In the genomic region with DNA sequence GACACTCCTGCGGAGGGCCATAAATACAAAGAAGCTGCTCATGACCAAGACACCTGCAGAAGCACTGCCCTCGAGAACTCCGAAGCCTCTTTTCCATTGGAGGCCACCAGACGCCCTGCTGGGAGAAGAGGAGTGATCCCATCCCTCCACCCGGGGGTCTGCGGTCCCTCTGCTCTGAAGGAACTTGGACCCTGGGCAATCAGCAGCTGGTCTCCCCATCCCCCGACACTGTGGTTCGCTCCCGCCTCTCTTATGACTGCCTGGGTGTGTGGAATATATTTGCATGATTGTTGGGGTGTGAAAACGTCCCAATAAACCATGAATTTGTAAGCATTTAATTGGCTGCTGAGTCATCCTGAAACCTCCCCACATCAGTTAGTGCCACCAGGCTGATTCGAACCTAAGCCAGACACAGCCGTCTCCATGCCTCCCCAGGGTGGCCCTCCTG, we compare ENCODE assay signal across 13 cellular contexts. TPM values are rescaled to one million over a fixed set of nuclear protein-coding genes. Genes with fewer than 3 reads are reported as not detected.
DNase-seq lines count a peak whose midpoint lies in the region; ATAC-seq, FAIRE-seq and TF ChIP-seq lines count a peak whose summit lies in the region.
"Had no signal": no experiment of that assay in that cellular context is flagged by ENCODE, and none has a peak within 500 bp of the region (broad histone marks: within the 10 kb centered on the region; RNA-seq: fewer than 3 reads in every experiment).

No MANE protein-coding gene starts in this region.

- no peak for TF ChIP-seq POLR2A in transverse colon (IDR thresholded peaks at IDR 0.05)

- in situ Hi-C loops in transverse colon (cut with MboI; ENCODE audit: low pct_ligation_motif_present in 1 of 4, low pct_unique_long_range_greater_than_20kb in 1 of 4, low sequenced_read_pairs in 3 of 4): no loop called here

- FAIRE-seq in urothelium cell line (lab: Jason Lieb, UNC): no peak

- H3K36me3 ChIP-seq in right atrium auricular region: no peaks in the 10 kb centered on the region
- H3K36me3 ChIP-seq in RWPE2 (ENCODE audit: low read depth): no peaks in the 10 kb centered on the region
- no peaks in the 10 kb centered on the region for H3K36me3 ChIP-seq in transverse colon

- H3K27me3 ChIP-seq in right atrium auricular region (no peaks in the 10 kb centered on the region), RWPE2 (ENCODE audit: insufficient read depth, poor library complexity, severe bottlenecking) (no peaks in the 10 kb centered on the region), transverse colon (peaks cover 3% of the 10 kb centered on the region)

- H3K9me3 ChIP-seq in right atrium auricular region (no peaks in the 10 kb centered on the region), RWPE2 (ENCODE audit: severe bottlenecking) (no peaks in the 10 kb centered on the region), transverse colon (no peaks in the 10 kb centered on the region)

- H3K27ac ChIP-seq in right atrium auricular region: no peak overlapping the region
- no peak overlapping the region for H3K27ac ChIP-seq in RWPE2 (ENCODE audit: poor library complexity, severe bottlenecking)
- H3K27ac ChIP-seq in transverse colon: no peak overlapping the region

- no peak for TF ChIP-seq EP300 in transverse colon (IDR thresholded peaks at IDR 0.05; ENCODE audit: low read depth)

- DNase-seq in Right ventricle myocardium inferior (ENCODE audit: missing footprints) (peak; percentile 26), right atrium auricular region (ENCODE audit: low spot score) (no peak), RWPE2 (ENCODE audit: low spot score) (peak; percentile 28), left cardiac atrium (peak; percentile 9), transverse colon (peak; percentile 5), urothelium cell line (ENCODE audit: low spot score) (no peak), DMS153 (lab: John Stamatoyannopoulos, UW) (no peak), NCI-H2107 treated with DMSO at 0.1 percent for 48 hours (lab: John Stamatoyannopoulos, UW; ENCODE audit: unreplicated experiment) (no peak)
- DNase-seq: activated CD4-positive, alpha-beta T cell treated with anti-CD3 and anti-CD28 coated beads for 4 hours; mesenchymal stem cell; NCI-H2029; NCI-H748 treated with DMSO at 0.1 percent for 48 hours had no signal

- ATAC-seq in Right ventricle myocardium inferior (no peak), RWPE2 (ENCODE audit: low read depth) (no peak), left cardiac atrium (no peak)
- ATAC-seq: stimulated activated naive CD8-positive, alpha-beta T cell treated with anti-CD3 and anti-CD28 coated beads, Interleukin-15, amount 100 ng/mL, for 72 hours had no signal

- TF ChIP-seq CTCF in right atrium auricular region (IDR thresholded peaks at IDR 0.05) (no peak), RWPE2 (IDR thresholded peaks at IDR 0.05; ENCODE audit: poor library complexity, severe bottlenecking) (no peak), transverse colon (IDR thresholded peaks at IDR 0.05) (no peak)

- H3K4me1 ChIP-seq in right atrium auricular region (no peaks in the 10 kb centered on the region), RWPE2 (ENCODE audit: insufficient read depth, poor library complexity, severe bottlenecking) (no peaks in the 10 kb centered on the region), transverse colon (no peaks in the 10 kb centered on the region)

- intact Hi-C loops in Right ventricle myocardium inferior (cut with DNase I): no loop called here
- intact Hi-C loops in left cardiac atrium (cut with DNase I): no loop called here
- intact Hi-C loops in transverse colon (cut with DNase I; ENCODE audit: low total_unique reads): no loop called here

- H3K4me3 ChIP-seq in right atrium auricular region (no peak overlapping the region), RWPE2 (ENCODE audit: severe bottlenecking) (no peak overlapping the region), transverse colon (no peak overlapping the region)

- 59 to 77% methylated on average over 4 to 12 of the region's 12 CpGs for WGBS in transverse colon (ENCODE audit: low coverage in 1 of 2), 2 donors

RNA-seq across cellular contexts. Expression of gene RASGEF1A, which starts 45.9 kb away (rescaled TPM):
- total RNA-seq in Right ventricle myocardium inferior: 1.4 TPM
- 1 to 10 TPM; 2.9 to 3.0 TPM for total RNA-seq in right atrium auricular region
- total RNA-seq in left cardiac atrium: 1 to 10 TPM; 1.4 to 2.0 TPM
- 1 to 10 TPM in 1 of 4 donors, under 1 TPM in 1, not detected in 2; 0.41 to 2.5 TPM for total RNA-seq in transverse colon

Comparison
In these comparisons a context has a peak if more than half of its experiments do, and no peak if none do; other contexts are left out.
1. DNase-seq: peak in Right ventricle myocardium inferior (single experiment), RWPE2 (single experiment), left cardiac atrium (single experiment) and transverse colon (single experiment); none in right atrium auricular region (single experiment), urothelium cell line (single experiment), DMS153 (single experiment) and NCI-H2107 treated with DMSO at 0.1 percent for 48 hours (single experiment).